1 cellular context compared by ENCODE assay signal in genomic region chr1:183912265-183912886, GRCh38.
TF ChIP-seq lines count a peak whose summit lies in the region.

No MANE protein-coding gene starts in this region.

TF ChIP-seq in GM12878, 131 proteins besides CTCF, POLR2A, EP300 and RAD21 (continued from another document):
- TF ChIP-seq, protein P1, sequence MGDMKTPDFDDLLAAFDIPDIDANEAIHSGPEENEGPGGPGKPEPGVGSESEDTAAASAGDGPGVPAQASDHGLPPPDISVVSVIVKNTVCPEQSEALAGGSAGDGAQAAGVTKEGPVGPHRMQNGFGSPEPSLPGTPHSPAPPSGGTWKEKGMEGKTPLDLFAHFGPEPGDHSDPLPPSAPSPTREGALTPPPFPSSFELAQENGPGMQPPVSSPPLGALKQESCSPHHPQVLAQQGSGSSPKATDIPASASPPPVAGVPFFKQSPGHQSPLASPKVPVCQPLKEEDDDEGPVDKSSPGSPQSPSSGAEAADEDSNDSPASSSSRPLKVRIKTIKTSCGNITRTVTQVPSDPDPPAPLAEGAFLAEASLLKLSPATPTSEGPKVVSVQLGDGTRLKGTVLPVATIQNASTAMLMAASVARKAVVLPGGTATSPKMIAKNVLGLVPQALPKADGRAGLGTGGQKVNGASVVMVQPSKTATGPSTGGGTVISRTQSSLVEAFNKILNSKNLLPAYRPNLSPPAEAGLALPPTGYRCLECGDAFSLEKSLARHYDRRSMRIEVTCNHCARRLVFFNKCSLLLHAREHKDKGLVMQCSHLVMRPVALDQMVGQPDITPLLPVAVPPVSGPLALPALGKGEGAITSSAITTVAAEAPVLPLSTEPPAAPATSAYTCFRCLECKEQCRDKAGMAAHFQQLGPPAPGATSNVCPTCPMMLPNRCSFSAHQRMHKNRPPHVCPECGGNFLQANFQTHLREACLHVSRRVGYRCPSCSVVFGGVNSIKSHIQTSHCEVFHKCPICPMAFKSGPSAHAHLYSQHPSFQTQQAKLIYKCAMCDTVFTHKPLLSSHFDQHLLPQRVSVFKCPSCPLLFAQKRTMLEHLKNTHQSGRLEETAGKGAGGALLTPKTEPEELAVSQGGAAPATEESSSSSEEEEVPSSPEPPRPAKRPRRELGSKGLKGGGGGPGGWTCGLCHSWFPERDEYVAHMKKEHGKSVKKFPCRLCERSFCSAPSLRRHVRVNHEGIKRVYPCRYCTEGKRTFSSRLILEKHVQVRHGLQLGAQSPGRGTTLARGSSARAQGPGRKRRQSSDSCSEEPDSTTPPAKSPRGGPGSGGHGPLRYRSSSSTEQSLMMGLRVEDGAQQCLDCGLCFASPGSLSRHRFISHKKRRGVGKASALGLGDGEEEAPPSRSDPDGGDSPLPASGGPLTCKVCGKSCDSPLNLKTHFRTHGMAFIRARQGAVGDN (IDR thresholded peaks at IDR 0.05): peak; percentile 48
- no peak for TF ChIP-seq RB1 (IDR thresholded peaks at IDR 0.05; ENCODE audit: borderline replicate concordance)
- TF ChIP-seq SMC3 (IDR thresholded peaks at IDR 0.05; ENCODE audit: borderline replicate concordance, low read length): no peak
